Comparison of ENCODE assay signal across 10 cellular contexts in the genomic region with DNA sequence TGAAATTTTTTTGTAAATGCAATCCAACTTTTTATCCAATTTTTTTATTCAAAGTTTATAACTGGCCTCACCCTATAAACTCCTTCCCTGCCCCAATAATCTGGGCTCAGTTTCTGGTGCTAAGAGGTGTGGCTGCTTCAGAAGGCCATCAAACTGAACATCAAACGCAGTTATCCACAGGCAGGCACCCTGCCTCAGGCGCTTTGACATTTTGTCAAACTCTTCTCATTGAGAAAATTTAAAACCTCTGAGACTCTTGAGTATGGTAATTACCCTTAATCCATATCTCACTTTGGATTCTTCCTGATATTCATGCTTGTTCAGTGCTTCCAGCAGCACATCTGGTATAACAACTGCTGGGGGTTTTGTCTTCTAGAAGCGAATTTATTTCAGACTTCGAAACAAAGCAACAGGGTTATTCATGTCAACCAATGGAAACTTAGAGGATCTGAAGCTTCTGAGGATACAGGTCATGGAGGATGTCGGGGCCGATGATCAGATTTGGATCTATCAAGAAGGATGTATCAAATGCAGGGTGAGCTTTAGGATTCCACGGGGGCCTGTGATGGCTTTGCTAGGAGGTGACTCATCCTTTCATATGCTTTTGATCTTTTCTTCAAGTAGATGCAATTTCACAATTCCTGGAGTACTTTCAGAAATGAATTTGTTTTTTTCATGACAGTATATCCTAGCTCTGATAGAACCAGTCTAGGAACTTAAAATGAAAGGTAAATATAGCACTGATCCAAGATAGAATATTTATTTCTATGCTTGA.
DNase-seq lines count a peak whose midpoint lies in the region; ATAC-seq and TF ChIP-seq lines count a peak whose summit lies in the region.
"Had no signal": no experiment of that assay in that cellular context is flagged by ENCODE, and none has a peak within 500 bp of the region (broad histone marks: within the 10 kb centered on the region; RNA-seq: fewer than 3 reads in every experiment).

No MANE protein-coding gene starts in this region.

- no peak overlapping the region for H3K4me3 Mint-ChIP-seq in CD4-positive, CD25-positive, alpha-beta regulatory T cell

- no peak for ATAC-seq in CD4-positive, CD25-positive, alpha-beta regulatory T cell (ENCODE audit: low read depth in 2 of 2)
- ATAC-seq in omental fat pad (ENCODE audit: low FRiP score) (peak; percentile 67), HG03159 (IDR thresholded peaks at IDR 0.05; ENCODE audit: unreplicated experiment) (no peak)

- peaks cover 81% of the 10 kb centered on the region for H3K36me3 ChIP-seq in CD4-positive, CD25-positive, alpha-beta regulatory T cell (ENCODE audit: control insufficient read depth, insufficient read depth, low read length)
- H3K36me3 ChIP-seq in MG63 (no peaks in the 10 kb centered on the region), brain microvascular endothelial cell (replicated peaks) (no peaks in the 10 kb centered on the region), right atrium auricular region (no peaks in the 10 kb centered on the region)

- no peak overlapping the region for H3K27ac ChIP-seq in CD4-positive, CD25-positive, alpha-beta regulatory T cell (ENCODE audit: insufficient read depth, low read length, poor library complexity, severe bottlenecking)
- no peak overlapping the region for H3K27ac ChIP-seq in brain microvascular endothelial cell
- no peak overlapping the region for H3K27ac ChIP-seq in right atrium auricular region

- H3K9me3 ChIP-seq in CD4-positive, CD25-positive, alpha-beta regulatory T cell (ENCODE audit: control insufficient read depth in 2 of 2, low read length in 2 of 2): no peaks in the 10 kb centered on the region
- H3K9me3 ChIP-seq in MG63: no peaks in the 10 kb centered on the region
- no peaks in the 10 kb centered on the region for H3K9me3 ChIP-seq in right atrium auricular region

- peaks cover 3 to 14% (median 9%) of the 10 kb centered on the region in 4 donors for H3K4me1 Mint-ChIP-seq in CD4-positive, CD25-positive, alpha-beta regulatory T cell

- H3K36me3 Mint-ChIP-seq in CD4-positive, CD25-positive, alpha-beta regulatory T cell: peaks cover 35% of the 10 kb centered on the region

- H3K4me1 ChIP-seq in CD4-positive, CD25-positive, alpha-beta regulatory T cell (ENCODE audit: control insufficient read depth, insufficient read depth, low read length, poor library complexity, severe bottlenecking): no peaks in the 10 kb centered on the region
- no peaks in the 10 kb centered on the region for H3K4me1 ChIP-seq in right atrium auricular region

- DNase-seq in CD4-positive, CD25-positive, alpha-beta regulatory T cell: no peak
- DNase-seq in MG63 (peak; percentile 1), brain microvascular endothelial cell (peak; percentile 24), omental fat pad (ENCODE audit: low spot score) (no peak), SKM-1 treated with dmso at 0.1 percent for 144 hours (lab: John Stamatoyannopoulos, UW; ENCODE audit: unreplicated experiment) (no peak), right atrium auricular region (ENCODE audit: low spot score) (no peak)
- DNase-seq in activated CD4-positive, alpha-beta T cell treated with anti-CD3 and anti-CD28 coated beads, Interleukin-2, amount 50 U/mL, for 1 hour: no peak
- DNase-seq: activated CD8-positive, alpha-beta memory T cell treated with anti-CD3 and anti-CD28 coated beads, Interleukin-2, amount 50 U/mL, for 48 hours; NCI-H1092 treated with DMSO at 0.1 percent for 48 hours had no signal

- no peaks in the 10 kb centered on the region for H3K27me3 ChIP-seq in CD4-positive, CD25-positive, alpha-beta regulatory T cell (ENCODE audit: control insufficient read depth, insufficient read depth, low read length)
- H3K27me3 ChIP-seq in MG63 (no peaks in the 10 kb centered on the region), brain microvascular endothelial cell (replicated peaks) (no peaks in the 10 kb centered on the region), right atrium auricular region (no peaks in the 10 kb centered on the region)

- in situ Hi-C loops in brain microvascular endothelial cell (cut with HindIII; ENCODE audit: low pct_ligation_motif_present, low sequenced_read_pairs): loop anchor here (10.0 kb wide), 1 partner anchor 116 kb away; no protein-coding TSS in a partner anchor

- no peaks in the 10 kb centered on the region for H3K27me3 Mint-ChIP-seq in CD4-positive, CD25-positive, alpha-beta regulatory T cell

- TF ChIP-seq CTCF in brain microvascular endothelial cell (IDR thresholded peaks at IDR 0.05; ENCODE audit: low read depth, low read length, missing control alignments) (no peak), omental fat pad (IDR thresholded peaks at IDR 0.05) (no peak), right atrium auricular region (IDR thresholded peaks at IDR 0.05) (no peak)

- H3K27ac Mint-ChIP-seq in CD4-positive, CD25-positive, alpha-beta regulatory T cell: peak overlapping the region in 2 of 3 donors; percentile 48 to 67

- no peaks in the 10 kb centered on the region for H3K9me3 Mint-ChIP-seq in CD4-positive, CD25-positive, alpha-beta regulatory T cell

- H3K4me3 ChIP-seq in CD4-positive, CD25-positive, alpha-beta regulatory T cell (ENCODE audit: low read depth, low read length): no peak overlapping the region
- no peak overlapping the region for H3K4me3 ChIP-seq in MG63
- H3K4me3 ChIP-seq in brain microvascular endothelial cell (ENCODE audit: low read depth, low read length): no peak overlapping the region
- H3K4me3 ChIP-seq in right atrium auricular region: no peak overlapping the region

Comparison
In these comparisons a context has a peak if more than half of its experiments do, and no peak if none do; other contexts are left out.
1. DNase-seq: peak in MG63 (single experiment) and brain microvascular endothelial cell (single experiment); none in CD4-positive, CD25-positive, alpha-beta regulatory T cell (0 of 3), omental fat pad (single experiment), SKM-1 treated with dmso at 0.1 percent for 144 hours (single experiment), right atrium auricular region (single experiment) and activated CD4-positive, alpha-beta T cell treated with anti-CD3 and anti-CD28 coated beads, Interleukin-2, amount 50 U/mL, for 1 hour (single experiment).